In the genomic region with DNA sequence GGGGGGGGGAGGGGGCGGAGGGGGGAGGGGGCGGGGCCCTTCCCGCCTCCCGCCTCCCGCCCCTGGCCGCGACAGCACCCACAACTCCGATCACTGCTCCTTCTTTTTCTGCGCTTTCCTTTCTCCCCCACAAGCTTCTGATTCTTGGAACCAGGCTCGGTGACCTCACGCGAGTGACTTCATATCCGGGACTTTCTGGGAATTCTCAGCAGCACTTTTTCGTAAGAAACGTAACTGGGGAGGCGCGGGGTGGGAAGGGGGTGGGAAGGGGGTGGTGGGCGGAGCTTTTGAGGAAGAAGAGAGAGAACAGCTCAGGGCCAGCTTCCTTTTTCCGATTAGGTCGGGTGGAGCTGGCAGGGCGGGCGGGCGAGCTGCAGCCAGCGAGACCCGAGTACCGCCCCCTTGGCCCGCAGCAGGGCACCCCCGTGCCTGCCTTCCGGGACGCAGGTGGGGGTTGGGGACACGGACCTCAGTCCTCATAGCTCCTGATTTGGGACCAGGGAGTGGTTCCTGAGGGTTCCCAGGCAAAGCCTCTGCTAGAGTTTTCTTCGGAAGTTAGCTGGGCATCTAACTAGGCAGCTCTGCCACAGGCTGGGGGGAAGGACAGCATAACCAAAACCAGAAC, we compare ENCODE assay signal across 8 cellular contexts. TPM values are rescaled to one million over a fixed set of nuclear protein-coding genes. Genes with fewer than 3 reads are reported as not detected.
DNase-seq lines count a peak whose midpoint lies in the region; ATAC-seq, FAIRE-seq and TF ChIP-seq lines count a peak whose summit lies in the region.

No MANE protein-coding gene starts in this region.

- no peak for FAIRE-seq in pancreas (lab: Jason Lieb, UNC)

- peaks cover 29% of the 10 kb centered on the region for H3K4me1 ChIP-seq in ACC112 (ENCODE audit: control insufficient read depth, insufficient read depth, low read length, unreplicated experiment)
- H3K4me1 ChIP-seq in Karpas-422 (ENCODE audit: low read length): peaks cover 31% of the 10 kb centered on the region
- peaks cover 8 to 38% (median 14%) of the 10 kb centered on the region in 3 donors for H3K4me1 ChIP-seq in pancreas
- H3K4me1 ChIP-seq in thymus (ENCODE audit: control insufficient read depth, insufficient read depth, low read length): peaks cover 35% of the 10 kb centered on the region

- DNase-seq in Karpas-422: peak; percentile 88
- peak; percentile 72 for DNase-seq in SW480 (ENCODE audit: low spot score)
- DNase-seq in cardiac septum (ENCODE audit: low spot score): peak; percentile 95
- DNase-seq in pancreas: peak; percentile 88 to 91 (median 90)

- no peaks in the 10 kb centered on the region for H3K27me3 ChIP-seq in ACC112 (ENCODE audit: insufficient read depth, low read length)
- no peaks in the 10 kb centered on the region for H3K27me3 ChIP-seq in Karpas-422 (ENCODE audit: low read length)
- no peaks in the 10 kb centered on the region for H3K27me3 ChIP-seq in pancreas
- H3K27me3 ChIP-seq in thymus (ENCODE audit: control insufficient read depth, insufficient read depth): no peaks in the 10 kb centered on the region

- no peaks in the 10 kb centered on the region for H4K20me1 ChIP-seq in Karpas-422 (ENCODE audit: insufficient read depth, low read depth, low read length)

- intact Hi-C loops in cardiac septum (cut with DNase I) (no loop called here), pancreas (cut with DNase I) (no loop called here)

- peak overlapping the region; percentile 79 for H3K9ac ChIP-seq in Karpas-422 (ENCODE audit: low read length)

- ATAC-seq in pancreas: peak; percentile 53 to 81 (median 68)

- no peaks in the 10 kb centered on the region for H3K9me2 ChIP-seq in Karpas-422 (replicated peaks; ENCODE audit: insufficient read depth, low read length)

- H3K9me3 ChIP-seq in Karpas-422 (ENCODE audit: low read length) (no peaks in the 10 kb centered on the region), pancreas (no peaks in the 10 kb centered on the region), thymus (ENCODE audit: control insufficient read depth) (no peaks in the 10 kb centered on the region)

- peak; percentile 61 for TF ChIP-seq POLR2A in GM18526 (IDR thresholded peaks at IDR 0.05; ENCODE audit: extremely low read depth, insufficient read length)

- H3K4me2 ChIP-seq in Karpas-422 (ENCODE audit: low read depth, low read length, poor library complexity, severe bottlenecking): peak overlapping the region; percentile 100

- peak overlapping the region; percentile 73 for H2AFZ ChIP-seq in ACC112 (ENCODE audit: low read length, unreplicated experiment)
- peak overlapping the region; percentile 98 for H2AFZ ChIP-seq in Karpas-422 (ENCODE audit: low read length)

- H3K79me2 ChIP-seq in ACC112 (ENCODE audit: control insufficient read depth, insufficient read depth, low read length, unreplicated experiment) (no peaks in the 10 kb centered on the region), Karpas-422 (ENCODE audit: low read length) (no peaks in the 10 kb centered on the region)

- no peak for TF ChIP-seq CTCF in pancreas (IDR thresholded peaks at IDR 0.05)

- H3K36me3 ChIP-seq in ACC112 (ENCODE audit: insufficient read depth, low read length) (no peaks in the 10 kb centered on the region), Karpas-422 (ENCODE audit: insufficient read depth, low read length) (no peaks in the 10 kb centered on the region), pancreas (no peaks in the 10 kb centered on the region), thymus (ENCODE audit: control insufficient read depth, insufficient read depth) (no peaks in the 10 kb centered on the region)

- H3K4me3 ChIP-seq in ACC112 (ENCODE audit: low read depth, low read length): peak overlapping the region; percentile 74
- H3K4me3 ChIP-seq in Karpas-422 (ENCODE audit: low read length): peak overlapping the region; percentile 83
- H3K4me3 ChIP-seq in pancreas: peak overlapping the region in 2 of 4 donors; percentile 37 to 43
- H3K4me3 ChIP-seq in thymus (ENCODE audit: low read length): peak overlapping the region; percentile 41

- 0 to 1% (median 0%) methylated on average over 23 to 30 of the region's 32 CpGs for WGBS in adipose tissue, 3 donors
- 0 to 1% methylated on average over 25 to 31 of the region's 32 CpGs for WGBS in pancreas, 2 donors
- WGBS in thymus: 1% methylated on average over 30 of the region's 32 CpGs

- H3K27ac ChIP-seq in ACC112 (ENCODE audit: low read depth, low read length) (peak overlapping the region; percentile 90), Karpas-422 (ENCODE audit: low read length) (no peak overlapping the region), adipose tissue (ENCODE audit: low read depth, low read length) (peak overlapping the region; percentile 30), pancreas (peak overlapping the region; percentile 84 to 96 (median 88)), thymus (ENCODE audit: low read depth) (peak overlapping the region; percentile 88)

RNA-seq across cellular contexts. Expression of a gene that starts 14.6 kb away (rescaled TPM):
- total RNA-seq in Karpas-422 (2014; rRNA removed; shearing (Covaris generic); ENCODE audit: low replicate concordance): not detected in 2 replicates
- under 1 TPM; 0.37 to 0.67 (median 0.51) TPM for polyA plus RNA-seq in adipose tissue
- total RNA-seq in cardiac septum: 1,123 TPM
- under 1 TPM in 2 of 6 donors, not detected in 4; 0.09 to 0.43 TPM for total RNA-seq in pancreas
- polyA plus RNA-seq in pancreas: under 1 TPM; 0.08 to 0.14 TPM
- 1.1 TPM for polyA plus RNA-seq in thymus

RNA-seq across cellular contexts. Expression of a gene that starts 24.4 kb away (rescaled TPM):
- total RNA-seq in Karpas-422 (2014; rRNA removed; shearing (Covaris generic); ENCODE audit: low replicate concordance): 10.3 and 11.1 TPM in 2 replicates
- 100 to 1,000 TPM in 1 of 3 donors, 10 to 100 TPM in 2; 23.7 to 178 (median 93.9) TPM for polyA plus RNA-seq in adipose tissue
- 11.5 TPM for total RNA-seq in cardiac septum
- total RNA-seq in pancreas: 10 to 100 TPM in 5 of 6 donors, 1 to 10 TPM in 1; 9.0 to 29.2 (median 13.4) TPM
- polyA plus RNA-seq in pancreas: 10 to 100 TPM; 20.3 to 31.4 TPM
- polyA plus RNA-seq in thymus: 26.1 TPM

Comparison
In these comparisons a context has a peak if more than half of its experiments do, and no peak if none do; other contexts are left out.
1. RNA of a gene that starts 14.6 kb away (total RNA-seq): 1,123 TPM in cardiac septum (single experiment); 0.09 to 0.43 TPM in pancreas and not detected in Karpas-422; every median in the first group is over 100 times any median in the second.
2. Peak in every context shown above with its lines, with median percentiles within 50 percentile points of each other: DNase-seq.